Comparison of ENCODE assay signal across 25 cellular contexts in the genomic region with DNA sequence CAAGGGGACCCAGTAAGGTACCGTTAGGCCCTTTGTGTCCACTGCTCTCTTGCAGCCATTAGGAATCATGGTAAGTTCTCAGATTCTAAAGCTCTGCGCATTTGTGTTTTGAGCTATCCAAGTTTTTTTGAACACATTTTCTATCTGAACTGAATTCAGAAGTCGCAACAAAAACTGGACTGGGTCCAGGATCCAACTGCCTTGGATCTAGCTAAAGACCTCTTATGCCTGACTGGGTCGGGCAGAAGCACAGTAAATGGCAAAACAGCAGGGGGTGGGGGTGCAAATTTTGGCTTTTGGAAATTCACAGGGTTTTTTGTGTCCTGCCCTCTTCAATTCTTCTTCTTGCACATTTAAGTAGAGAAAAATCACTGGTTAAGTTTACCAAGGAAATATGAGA.
"Had no signal": no experiment of that assay in that cellular context is flagged by ENCODE, and none has a peak within 500 bp of the region (broad histone marks: within the 10 kb centered on the region; RNA-seq: fewer than 3 reads in every experiment).

No MANE protein-coding gene starts in this region.

- ATAC-seq: activated CD8-positive, alpha-beta T cell treated with anti-CD3 and anti-CD28 coated beads for 36 hours; activated T-cell treated with anti-CD3 and anti-CD28 coated beads, Interleukin-2, amount 50 U/mL, for 4 hours; activated T-helper 17 cell treated with anti-CD3 and anti-CD28 coated beads, Interleukin-2, amount 50 U/mL, for 72 hours; body of pancreas; esophagus mucosa; heart left ventricle; natural killer cell; right lobe of liver; T-helper 17 cell; WTC11 had no signal

- H3K4me1 Mint-ChIP-seq: activated T-helper 17 cell treated with anti-CD3 and anti-CD28 coated beads, Interleukin-2, amount 50 U/mL, for 72 hours; endodermal cell; immature natural killer cell; memory B cell; natural killer cell had no signal

- H3K27me3 Mint-ChIP-seq: activated CD8-positive, alpha-beta T cell treated with anti-CD3 and anti-CD28 coated beads for 36 hours; activated T-helper 17 cell treated with anti-CD3 and anti-CD28 coated beads, Interleukin-2, amount 50 U/mL, for 72 hours; memory B cell; stimulated activated naive CD8-positive, alpha-beta T cell treated with anti-CD3 and anti-CD28 coated beads, Interleukin-15, Interleukin-2, amounts not matched to agents 100 ng/mL and 50 ng/mL, for 24 hours; T-helper 17 cell had no signal

- FAIRE-seq: kidney had no signal

- H3K27me3 ChIP-seq: body of pancreas, heart left ventricle, right lobe of liver, upper lobe of left lung, vagina had no signal

- DNase-seq: activated CD4-positive, alpha-beta T cell treated with anti-CD3 and anti-CD28 coated beads for 1 hour; activated CD4-positive, alpha-beta T cell treated with anti-CD3 and anti-CD28 coated beads, Interleukin-2, amount 50 U/mL, for 1 hour; activated CD8-positive, alpha-beta T cell treated with anti-CD3 and anti-CD28 coated beads for 36 hours; activated gamma-delta T cell treated with Interleukin-2 at 50 U/mL for 16 hours; activated naive CD4-positive, alpha-beta T cell treated with anti-CD3 and anti-CD28 coated beads, Interleukin-2, amount 50 U/mL, for 16 hours; activated T-cell treated with anti-CD3 and anti-CD28 coated beads, Interleukin-2, amount 50 U/mL, for 4 hours; cerebellar nuclear complex; endodermal cell; foreskin fibroblast; heart left ventricle; immature natural killer cell; kidney; natural killer cell; right lobe of liver; stimulated activated CD4-positive, alpha-beta T cell treated with anti-CD3 and anti-CD28 coated beads, Interleukin-2, amount 100 ng/mL, for 48 hours; SW 1271; T-helper 17 cell; upper lobe of left lung had no signal

- H3K9me3 Mint-ChIP-seq: activated CD8-positive, alpha-beta T cell treated with anti-CD3 and anti-CD28 coated beads for 36 hours; activated T-cell treated with anti-CD3 and anti-CD28 coated beads, Interleukin-2, amount 50 U/mL, for 4 hours; activated T-helper 17 cell treated with anti-CD3 and anti-CD28 coated beads, Interleukin-2, amount 50 U/mL, for 72 hours; endodermal cell; immature natural killer cell; memory B cell; natural killer cell; stimulated activated naive CD8-positive, alpha-beta T cell treated with anti-CD3 and anti-CD28 coated beads, Interleukin-15, Interleukin-2, amounts not matched to agents 100 ng/mL and 50 ng/mL, for 24 hours; WTC11 had no signal

- H3K27ac Mint-ChIP-seq: activated CD8-positive, alpha-beta T cell treated with anti-CD3 and anti-CD28 coated beads for 36 hours; activated T-helper 17 cell treated with anti-CD3 and anti-CD28 coated beads, Interleukin-2, amount 50 U/mL, for 72 hours; endodermal cell; memory B cell; natural killer cell; stimulated activated naive CD8-positive, alpha-beta T cell treated with anti-CD3 and anti-CD28 coated beads, Interleukin-15, Interleukin-2, amounts not matched to agents 100 ng/mL and 50 ng/mL, for 24 hours; T-helper 17 cell; WTC11 had no signal

- H3K4me3 ChIP-seq: body of pancreas, heart left ventricle, right lobe of liver, upper lobe of left lung, vagina had no signal

- H3K27ac ChIP-seq: body of pancreas, heart left ventricle, right lobe of liver, upper lobe of left lung, vagina had no signal

- H3K9me3 ChIP-seq: body of pancreas, heart left ventricle, right lobe of liver, upper lobe of left lung, vagina had no signal

- H3K4me3 Mint-ChIP-seq: activated CD8-positive, alpha-beta T cell treated with anti-CD3 and anti-CD28 coated beads for 36 hours; activated T-cell treated with anti-CD3 and anti-CD28 coated beads, Interleukin-2, amount 50 U/mL, for 4 hours; activated T-helper 17 cell treated with anti-CD3 and anti-CD28 coated beads, Interleukin-2, amount 50 U/mL, for 72 hours; endodermal cell; immature natural killer cell; memory B cell; natural killer cell; stimulated activated naive CD8-positive, alpha-beta T cell treated with anti-CD3 and anti-CD28 coated beads, Interleukin-15, Interleukin-2, amounts not matched to agents 100 ng/mL and 50 ng/mL, for 24 hours; T-helper 17 cell; WTC11 had no signal

- H3K4me1 ChIP-seq: body of pancreas, right lobe of liver, upper lobe of left lung, vagina had no signal
